ENCODE assay signal across 13 cellular contexts in the genomic region with DNA sequence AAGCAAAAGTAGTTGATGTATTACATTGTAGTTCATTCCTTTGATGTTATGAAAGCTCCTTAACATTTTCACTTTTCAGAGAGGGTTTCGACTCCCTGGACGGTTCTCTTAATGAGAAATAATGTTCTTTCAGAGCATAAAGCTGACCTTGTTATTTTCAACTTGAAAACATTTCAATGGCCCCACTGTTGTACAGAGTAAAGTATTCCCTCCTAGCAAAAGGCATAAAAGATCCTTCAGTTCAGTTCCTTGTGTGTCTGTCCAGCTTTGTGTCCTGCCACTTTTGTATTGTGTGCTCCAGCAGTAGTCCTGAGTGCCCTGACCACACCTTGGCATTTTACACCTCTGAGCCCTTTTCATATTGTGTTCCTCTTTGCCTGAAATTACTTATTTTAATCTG.
"Had no signal": no experiment of that assay in that cellular context is flagged by ENCODE, and none has a peak within 500 bp of the region (broad histone marks: within the 10 kb centered on the region; RNA-seq: fewer than 3 reads in every experiment).

No MANE protein-coding gene starts in this region.

- H3K27ac ChIP-seq: foreskin keratinocyte, neutrophil, right atrium auricular region, SJCRH30, WERI-Rb-1 had no signal

- ATAC-seq: activated naive CD4-positive, alpha-beta T cell treated with anti-CD3 and anti-CD28 coated beads, Interleukin-2, amount 50 U/mL, for 72 hours; foreskin keratinocyte; left ventricle myocardium superior had no signal

- H3K27me3 ChIP-seq: foreskin keratinocyte, neutrophil, right atrium auricular region, SJCRH30 had no signal

- H3K36me3 Mint-ChIP-seq: activated naive CD4-positive, alpha-beta T cell treated with anti-CD3 and anti-CD28 coated beads, Interleukin-2, amount 50 U/mL, for 72 hours had no signal

- DNase-seq: activated CD4-positive, alpha-beta T cell treated with anti-CD3 and anti-CD28 coated beads for 48 hours; activated CD8-positive, alpha-beta memory T cell treated with anti-CD3 and anti-CD28 coated beads for 24 hours; activated effector memory CD4-positive, alpha-beta T cell treated with Interleukin-2 at 50 U/mL for 16 hours; foreskin keratinocyte; kidney; left ventricle myocardium superior; SJCRH30; small intestine; T1000; WERI-Rb-1 had no signal

- H3K9me3 Mint-ChIP-seq: activated naive CD4-positive, alpha-beta T cell treated with anti-CD3 and anti-CD28 coated beads, Interleukin-2, amount 50 U/mL, for 72 hours had no signal

- H3K27ac Mint-ChIP-seq: activated naive CD4-positive, alpha-beta T cell treated with anti-CD3 and anti-CD28 coated beads, Interleukin-2, amount 50 U/mL, for 72 hours had no signal

- H3K9me3 ChIP-seq: neutrophil, right atrium auricular region, SJCRH30 had no signal

- H3K4me1 ChIP-seq: foreskin keratinocyte, right atrium auricular region, SJCRH30 had no signal
